26 cellular contexts compared by ENCODE assay signal in genomic region chr21:46562472-46562871, GRCh38. TPM values are rescaled to one million over a fixed set of nuclear protein-coding genes. Genes with fewer than 3 reads are reported as not detected.
DNase-seq lines count a peak whose midpoint lies in the region; ATAC-seq and TF ChIP-seq lines count a peak whose summit lies in the region.
"Had no signal": no experiment of that assay in that cellular context is flagged by ENCODE, and none has a peak within 500 bp of the region (broad histone marks: within the 10 kb centered on the region; RNA-seq: fewer than 3 reads in every experiment).

No MANE protein-coding gene starts in this region.

- POLR2A ChIA-PET in CD4-positive, alpha-beta T cell (lab: Charles Lee), result interaction anchor here (4.5 to 8.0 kb wide), 2 partner anchors 11 to 73 kb away, joined by 33 to 114 read pairs; partner anchors contain the start of gene PRMT2

- ATAC-seq in activated CD8-positive, alpha-beta memory T cell treated with anti-CD3 and anti-CD28 coated beads, Interleukin-2, amount 10 ng/mL, durations not matched to agents 7 days and 5 days, result no peak
- no peak for ATAC-seq in CD4-positive, alpha-beta T cell (ENCODE audit: poor library complexity)
- ATAC-seq in lower lobe of right lung, result no peak
- ATAC-seq in HG02973 (IDR thresholded peaks at IDR 0.05; ENCODE audit: unreplicated experiment), result no peak
- ATAC-seq in GM18858 (IDR thresholded peaks at IDR 0.05; ENCODE audit: unreplicated experiment), result no peak
- ATAC-seq: A549 had no signal

- no peaks in the 10 kb centered on the region for H3K27me3 Mint-ChIP-seq in activated CD8-positive, alpha-beta memory T cell treated with anti-CD3 and anti-CD28 coated beads, Interleukin-2, amount 10 ng/mL, durations not matched to agents 7 days and 5 days
- H3K27me3 Mint-ChIP-seq in CD4-positive, alpha-beta T cell, result no peaks in the 10 kb centered on the region
- no peaks in the 10 kb centered on the region for H3K27me3 Mint-ChIP-seq in activated T-helper 1 cell treated with anti-CD3 and anti-CD28 coated beads, Interleukin-12 subunit alpha, Interleukin-12 subunit beta, Interleukin-2, Interleukin-4 antibody, amounts not matched to agents 30 ng/mL and 10 ng/mL and 1 ng/mL, durations not matched to agents 14 hours and 24 hours and 36 hours (ENCODE audit: insufficient read depth)
- H3K27me3 Mint-ChIP-seq in activated CD4-positive, alpha-beta T cell treated with anti-CD3 and anti-CD28 coated beads, Interleukin-2, amount 10 ng/mL, durations not matched to agents 24 days and 14 days, result no peaks in the 10 kb centered on the region

- no peaks in the 10 kb centered on the region for H3K9me3 Mint-ChIP-seq in activated CD8-positive, alpha-beta memory T cell treated with anti-CD3 and anti-CD28 coated beads, Interleukin-2, amount 10 ng/mL, durations not matched to agents 7 days and 5 days (ENCODE audit: low read depth)
- H3K9me3 Mint-ChIP-seq in CD4-positive, alpha-beta T cell, result no peaks in the 10 kb centered on the region
- H3K9me3 Mint-ChIP-seq in activated T-helper 1 cell treated with anti-CD3 and anti-CD28 coated beads, Interleukin-12 subunit alpha, Interleukin-12 subunit beta, Interleukin-2, Interleukin-4 antibody, amounts not matched to agents 30 ng/mL and 10 ng/mL and 1 ng/mL, durations not matched to agents 14 hours and 24 hours and 36 hours, result no peaks in the 10 kb centered on the region
- H3K9me3 Mint-ChIP-seq in activated CD4-positive, alpha-beta T cell treated with anti-CD3 and anti-CD28 coated beads, Interleukin-2, amount 10 ng/mL, durations not matched to agents 24 days and 14 days, result no peaks in the 10 kb centered on the region
- H3K9me3 Mint-ChIP-seq: endodermal cell had no signal

- peak overlapping the region; percentile 49 for H3K27ac Mint-ChIP-seq in activated CD8-positive, alpha-beta memory T cell treated with anti-CD3 and anti-CD28 coated beads, Interleukin-2, amount 10 ng/mL, durations not matched to agents 7 days and 5 days
- peak overlapping the region; percentile 95 for H3K27ac Mint-ChIP-seq in CD4-positive, alpha-beta T cell
- H3K27ac Mint-ChIP-seq in activated T-helper 1 cell treated with anti-CD3 and anti-CD28 coated beads, Interleukin-12 subunit alpha, Interleukin-12 subunit beta, Interleukin-2, Interleukin-4 antibody, amounts not matched to agents 30 ng/mL and 10 ng/mL and 1 ng/mL, durations not matched to agents 14 hours and 24 hours and 36 hours, result peak overlapping the region; percentile 48
- H3K27ac Mint-ChIP-seq in activated CD4-positive, alpha-beta T cell treated with anti-CD3 and anti-CD28 coated beads, Interleukin-2, amount 10 ng/mL, durations not matched to agents 24 days and 14 days, result no peak overlapping the region
- H3K27ac Mint-ChIP-seq: endodermal cell had no signal

- peaks cover 98% of the 10 kb centered on the region for H3K36me3 ChIP-seq in lower lobe of right lung

- no peak overlapping the region for H3K4me3 ChIP-seq in lower lobe of right lung
- H3K4me3 ChIP-seq: A549, adrenal gland, colonic mucosa, SJCRH30 had no signal

- intact Hi-C loops in CD4-positive, alpha-beta T cell (cut with DNase I, micrococcal nuclease), result loop anchor here in 1 of 2 experiments (5.0 kb wide), 1 partner anchor 40 kb away; no protein-coding TSS in a partner anchor
- intact Hi-C loops in activated T-helper 1 cell treated with anti-CD3 and anti-CD28 coated beads, Interleukin-12 subunit alpha, Interleukin-12 subunit beta, Interleukin-2, Interleukin-4 antibody, amounts not matched to agents 30 ng/mL and 10 ng/mL and 1 ng/mL, durations not matched to agents 14 hours and 24 hours and 36 hours (cut with micrococcal nuclease), result no loop called here
- intact Hi-C loops in lower lobe of right lung (cut with DNase I), result no loop called here
- intact Hi-C loops in activated CD4-positive, alpha-beta T cell treated with anti-CD3 and anti-CD28 coated beads, Interleukin-2, amount 10 ng/mL, durations not matched to agents 24 days and 14 days (cut with micrococcal nuclease), result no loop called here

- H3K27ac ChIP-seq in CD4-positive, alpha-beta T cell (ENCODE audit: low read depth, low read length), result peak overlapping the region; percentile 84
- no peak overlapping the region for H3K27ac ChIP-seq in lower lobe of right lung
- H3K27ac ChIP-seq: A549, adrenal gland, brain microvascular endothelial cell, colonic mucosa, SJCRH30, VCaP had no signal

- no peaks in the 10 kb centered on the region for H3K9me3 ChIP-seq in CD4-positive, alpha-beta T cell (ENCODE audit: control insufficient read depth, low read length)
- H3K9me3 ChIP-seq in lower lobe of right lung, result no peaks in the 10 kb centered on the region
- H3K9me3 ChIP-seq: A549, adrenal gland, BE2C, colonic mucosa, SJCRH30 had no signal

- no peak for TF ChIP-seq CTCF in CD4-positive, alpha-beta T cell (IDR thresholded peaks at IDR 0.05)
- TF ChIP-seq CTCF in lower lobe of right lung (IDR thresholded peaks at IDR 0.05), result no peak

- CTCF ChIA-PET in activated CD8-positive, alpha-beta memory T cell treated with anti-CD3 and anti-CD28 coated beads, Interleukin-2, amount 10 ng/mL, durations not matched to agents 7 days and 5 days (lab: Charles Lee), result no interaction called here
- CTCF ChIA-PET in CD4-positive, alpha-beta T cell (lab: Charles Lee), result no interaction called here

- DNase-seq in activated CD8-positive, alpha-beta memory T cell treated with anti-CD3 and anti-CD28 coated beads, Interleukin-2, amount 10 ng/mL, durations not matched to agents 7 days and 5 days, result peak; percentile 39
- no peak for DNase-seq in activated CD8-positive, alpha-beta memory T cell treated with anti-CD3 and anti-CD28 coated beads, Interleukin-2, amount 50 U/mL, for 4 hours
- no peak for DNase-seq in CD4-positive, alpha-beta T cell
- no peak for DNase-seq in activated T-helper 1 cell treated with anti-CD3 and anti-CD28 coated beads, Interleukin-12 subunit alpha, Interleukin-12 subunit beta, Interleukin-2, Interleukin-4 antibody, amounts not matched to agents 30 ng/mL and 10 ng/mL and 1 ng/mL, durations not matched to agents 14 hours and 24 hours and 36 hours (ENCODE audit: low spot score)
- DNase-seq in lower lobe of right lung, result peak; percentile 24
- DNase-seq in activated CD4-positive, alpha-beta T cell treated with anti-CD3 and anti-CD28 coated beads, Interleukin-2, amount 10 ng/mL, durations not matched to agents 24 days and 14 days, result no peak
- DNase-seq: activated T-cell treated with anti-CD3 and anti-CD28 coated beads, Interleukin-2, amount 50 U/mL, for 1 hour; BE2C; brain microvascular endothelial cell; colonic mucosa; endodermal cell; NCI-H1417; NCI-H2107; occipital lobe; SJCRH30; stimulated activated CD4-positive, alpha-beta T cell treated with anti-CD3 and anti-CD28 coated beads, Interleukin-12 subunit alpha, Interleukin-12 subunit beta, amount 100 ng/mL, for 4 hours; trophoblast cell had no signal

- H3K4me1 ChIP-seq in lower lobe of right lung, result no peaks in the 10 kb centered on the region
- H3K4me1 ChIP-seq: A549, BE2C, colonic mucosa, SJCRH30 had no signal

- H3K4me3 Mint-ChIP-seq in activated CD8-positive, alpha-beta memory T cell treated with anti-CD3 and anti-CD28 coated beads, Interleukin-2, amount 10 ng/mL, durations not matched to agents 7 days and 5 days, result no peak overlapping the region
- no peak overlapping the region for H3K4me3 Mint-ChIP-seq in CD4-positive, alpha-beta T cell
- H3K4me3 Mint-ChIP-seq in activated T-helper 1 cell treated with anti-CD3 and anti-CD28 coated beads, Interleukin-12 subunit alpha, Interleukin-12 subunit beta, Interleukin-2, Interleukin-4 antibody, amounts not matched to agents 30 ng/mL and 10 ng/mL and 1 ng/mL, durations not matched to agents 14 hours and 24 hours and 36 hours, result no peak overlapping the region
- H3K4me3 Mint-ChIP-seq in activated CD4-positive, alpha-beta T cell treated with anti-CD3 and anti-CD28 coated beads, Interleukin-2, amount 10 ng/mL, durations not matched to agents 24 days and 14 days, result no peak overlapping the region
- H3K4me3 Mint-ChIP-seq: endodermal cell had no signal

- H3K4me1 Mint-ChIP-seq in activated CD8-positive, alpha-beta memory T cell treated with anti-CD3 and anti-CD28 coated beads, Interleukin-2, amount 10 ng/mL, durations not matched to agents 7 days and 5 days, result peaks cover 29% of the 10 kb centered on the region
- peaks cover 84% of the 10 kb centered on the region for H3K4me1 Mint-ChIP-seq in CD4-positive, alpha-beta T cell (ENCODE audit: low read depth)
- peaks cover 47% of the 10 kb centered on the region for H3K4me1 Mint-ChIP-seq in activated T-helper 1 cell treated with anti-CD3 and anti-CD28 coated beads, Interleukin-12 subunit alpha, Interleukin-12 subunit beta, Interleukin-2, Interleukin-4 antibody, amounts not matched to agents 30 ng/mL and 10 ng/mL and 1 ng/mL, durations not matched to agents 14 hours and 24 hours and 36 hours (ENCODE audit: low read depth)
- H3K4me1 Mint-ChIP-seq in activated CD4-positive, alpha-beta T cell treated with anti-CD3 and anti-CD28 coated beads, Interleukin-2, amount 10 ng/mL, durations not matched to agents 24 days and 14 days, result peaks cover 33% of the 10 kb centered on the region
- H3K4me1 Mint-ChIP-seq: endodermal cell had no signal

- H3K36me3 Mint-ChIP-seq in activated CD8-positive, alpha-beta memory T cell treated with anti-CD3 and anti-CD28 coated beads, Interleukin-2, amount 10 ng/mL, durations not matched to agents 7 days and 5 days, result peaks cover 31% of the 10 kb centered on the region
- peaks cover 93% of the 10 kb centered on the region for H3K36me3 Mint-ChIP-seq in CD4-positive, alpha-beta T cell (ENCODE audit: low read depth)
- peaks cover 37% of the 10 kb centered on the region for H3K36me3 Mint-ChIP-seq in activated T-helper 1 cell treated with anti-CD3 and anti-CD28 coated beads, Interleukin-12 subunit alpha, Interleukin-12 subunit beta, Interleukin-2, Interleukin-4 antibody, amounts not matched to agents 30 ng/mL and 10 ng/mL and 1 ng/mL, durations not matched to agents 14 hours and 24 hours and 36 hours (ENCODE audit: low read depth)
- H3K36me3 Mint-ChIP-seq in activated CD4-positive, alpha-beta T cell treated with anti-CD3 and anti-CD28 coated beads, Interleukin-2, amount 10 ng/mL, durations not matched to agents 24 days and 14 days (ENCODE audit: low read depth), result peaks cover 55% of the 10 kb centered on the region

- H3K27me3 ChIP-seq in CD4-positive, alpha-beta T cell (ENCODE audit: control insufficient read depth, insufficient read depth, low read length), result no peaks in the 10 kb centered on the region
- H3K27me3 ChIP-seq in lower lobe of right lung (ENCODE audit: low read depth), result no peaks in the 10 kb centered on the region
- H3K27me3 ChIP-seq: adrenal gland, BE2C, brain microvascular endothelial cell, colonic mucosa, SJCRH30 had no signal

RNA-seq across cellular contexts. Expression of gene S100B, which starts 42.4 kb away (rescaled TPM):
- 1 to 10 TPM in 1 of 2 experiments, under 1 TPM in 1; 0.77 to 1.5 TPM for total RNA-seq in activated CD8-positive, alpha-beta memory T cell treated with anti-CD3 and anti-CD28 coated beads, Interleukin-2, amount 10 ng/mL, durations not matched to agents 7 days and 5 days
- under 1 TPM; 0.47 to 0.52 TPM for total RNA-seq in CD4-positive, alpha-beta T cell
- total RNA-seq in activated T-helper 1 cell treated with anti-CD3 and anti-CD28 coated beads, Interleukin-12 subunit alpha, Interleukin-12 subunit beta, Interleukin-2, Interleukin-4 antibody, amounts not matched to agents 30 ng/mL and 10 ng/mL and 1 ng/mL, durations not matched to agents 14 hours and 24 hours and 36 hours, result not detected in 2 replicates
- total RNA-seq in lower lobe of right lung, result 4.5 TPM
- total RNA-seq in activated CD4-positive, alpha-beta T cell treated with anti-CD3 and anti-CD28 coated beads, Interleukin-2, amount 10 ng/mL, durations not matched to agents 24 days and 14 days, result not detected in 2 replicates
- total RNA-seq: endodermal cell, H4, kidney epithelial cell, MCF 10A, renal cortical epithelial cell had no signal

Comparison
In these comparisons a context has a peak if more than half of its experiments do, and no peak if none do; other contexts are left out.
1. DNase-seq: peak in activated CD8-positive, alpha-beta memory T cell treated with anti-CD3 and anti-CD28 coated beads, Interleukin-2, amount 10 ng/mL, durations not matched to agents 7 days and 5 days (single experiment) and lower lobe of right lung (single experiment); none in activated CD8-positive, alpha-beta memory T cell treated with anti-CD3 and anti-CD28 coated beads, Interleukin-2, amount 50 U/mL, for 4 hours (single experiment), CD4-positive, alpha-beta T cell (0 of 10), activated T-helper 1 cell treated with anti-CD3 and anti-CD28 coated beads, Interleukin-12 subunit alpha, Interleukin-12 subunit beta, Interleukin-2, Interleukin-4 antibody, amounts not matched to agents 30 ng/mL and 10 ng/mL and 1 ng/mL, durations not matched to agents 14 hours and 24 hours and 36 hours (single experiment) and activated CD4-positive, alpha-beta T cell treated with anti-CD3 and anti-CD28 coated beads, Interleukin-2, amount 10 ng/mL, durations not matched to agents 24 days and 14 days (single experiment).